Comparison of ENCODE assay signal across 8 cellular contexts in the genomic region with DNA sequence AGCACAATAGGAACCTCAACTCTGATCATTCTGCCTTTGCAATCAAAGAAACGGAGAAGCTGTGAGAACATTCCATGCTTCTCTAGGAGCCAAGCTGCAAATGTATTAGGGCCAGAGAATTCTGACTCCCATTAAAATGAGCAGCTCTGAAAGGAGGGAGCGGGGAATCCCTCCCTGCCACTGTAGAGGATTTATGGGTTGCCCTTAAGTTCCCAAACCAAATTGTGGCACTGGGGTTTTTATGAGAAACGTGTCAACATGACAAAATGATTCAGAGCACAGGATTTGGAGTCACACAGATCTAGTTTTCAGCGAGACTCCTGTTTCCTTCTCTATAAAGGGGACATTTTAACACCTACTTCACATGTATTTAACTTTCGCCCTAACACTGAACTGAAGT. TPM values are rescaled to one million over a fixed set of nuclear protein-coding genes. Genes with fewer than 3 reads are reported as not detected.
DNase-seq lines count a peak whose midpoint lies in the region; ATAC-seq and TF ChIP-seq lines count a peak whose summit lies in the region.

No MANE protein-coding gene starts in this region.

- H4K20me1 ChIP-seq in BLaER1 (peaks cover 36% of the 10 kb centered on the region), Loucy (ENCODE audit: insufficient read depth, low read length, poor library complexity, severe bottlenecking) (peaks cover 4% of the 10 kb centered on the region)

- peaks cover 35% of the 10 kb centered on the region for H3K4me1 ChIP-seq in BLaER1
- H3K4me1 ChIP-seq in Loucy (ENCODE audit: insufficient read depth, low read length, poor library complexity, severe bottlenecking): peaks cover 32% of the 10 kb centered on the region

- no peak overlapping the region for H2AFZ ChIP-seq in Loucy (ENCODE audit: low read length)

- H3K27ac ChIP-seq in BLaER1: no peak overlapping the region

- H3K27me3 Mint-ChIP-seq in natural killer cell (ENCODE audit: low read depth in 2 of 2): no peaks in the 10 kb centered on the region

- TF ChIP-seq CTCF in Loucy (conservative IDR thresholded peaks at IDR 0.05; ENCODE audit: low read length) (no peak), natural killer cell (IDR thresholded peaks at IDR 0.05) (no peak)

- no peaks in the 10 kb centered on the region for H3K9me2 ChIP-seq in Loucy (replicated peaks; ENCODE audit: low read depth, low read length)

- peak; percentile 42 for DNase-seq in dermis blood vessel endothelial cell
- no peak for DNase-seq in natural killer cell
- no peak for DNase-seq in GM19238 (ENCODE audit: insufficient read length, low spot score)
- no peak for DNase-seq in SW 1271 (lab: John Stamatoyannopoulos, UW)

- H3K27me3 ChIP-seq in BLaER1 (no peaks in the 10 kb centered on the region), Loucy (ENCODE audit: insufficient read depth, low read length, poor library complexity, severe bottlenecking) (no peaks in the 10 kb centered on the region)

- H3K79me2 ChIP-seq in Loucy (ENCODE audit: insufficient read depth, low read length): 0 out of 2 replicates have a peak, but pooled peaks cover 7% of the 10 kb centered on the region

- ATAC-seq in natural killer cell (no peak), HG03378 (IDR thresholded peaks at IDR 0.05; ENCODE audit: unreplicated experiment) (no peak), HG02938 (IDR thresholded peaks at IDR 0.05; ENCODE audit: unreplicated experiment) (no peak)

- H3K4me1 Mint-ChIP-seq in natural killer cell: peaks cover 29 to 54% of the 10 kb centered on the region in 2 donors

- H3K4me3 ChIP-seq in BLaER1 (peak overlapping the region; percentile 87), Loucy (ENCODE audit: low read length, poor library complexity, severe bottlenecking) (peak overlapping the region; percentile 0)

- H3K4me2 ChIP-seq in BLaER1 (peak overlapping the region; percentile 80), Loucy (ENCODE audit: low read depth, low read length, poor library complexity, severe bottlenecking) (peak overlapping the region; percentile 89)

- H3K4me3 Mint-ChIP-seq in natural killer cell: peak overlapping the region; percentile 99

- intact Hi-C loops in natural killer cell (cut with micrococcal nuclease): loop anchor here (2.0 to 10.0 kb wide), 3 partner anchors 458 to 1182 kb away; partner anchors contain the start of genes GPBP1, MAP3K1 and PLPP1

- H3K9me3 Mint-ChIP-seq in natural killer cell: no peaks in the 10 kb centered on the region

- no peaks in the 10 kb centered on the region for H3F3A ChIP-seq in Loucy (ENCODE audit: low read depth)

- H3K36me3 ChIP-seq in BLaER1: peaks cover 10% of the 10 kb centered on the region; the same call in 1 of the 2 replicates
- no peaks in the 10 kb centered on the region for H3K36me3 ChIP-seq in Loucy (ENCODE audit: insufficient read depth, low read length)

- H3K9me3 ChIP-seq in BLaER1: peaks cover 7% of the 10 kb centered on the region
- no peaks in the 10 kb centered on the region for H3K9me3 ChIP-seq in Loucy (ENCODE audit: insufficient read depth, low read depth, low read length)

- H3K36me3 Mint-ChIP-seq in natural killer cell: peaks cover 6% of the 10 kb centered on the region

- H3K9ac ChIP-seq in BLaER1 (peak overlapping the region; percentile 33; the same call in 1 of the 2 replicates), Loucy (ENCODE audit: low read depth, low read length, poor library complexity, severe bottlenecking) (no peak overlapping the region)

- peak overlapping the region; percentile 92 to 96 for H3K27ac Mint-ChIP-seq in natural killer cell

RNA-seq across cellular contexts. Expression of gene IL6ST, which starts 1.8 kb away (rescaled TPM):
- total RNA-seq in dermis blood vessel endothelial cell (749 and 1,244 TPM in 2 replicates), natural killer cell (10 to 100 TPM; 48.5 to 73.0 (median 53.8) TPM)

Comparison
In these comparisons a context has a peak if more than half of its experiments do, and no peak if none do; other contexts are left out.
1. RNA of gene IL6ST, which starts 1.8 kb away (total RNA-seq): 749 to 1,244 TPM in dermis blood vessel endothelial cell; 48.5 to 73.0 TPM in natural killer cell; every median in the first group is over 10 times any median in the second.